ENCODE assay signal across 22 cellular contexts in genomic region chr12:76533331-76533730, GRCh38. TPM values are rescaled to one million over a fixed set of nuclear protein-coding genes. Genes with fewer than 3 reads are reported as not detected.
DNase-seq lines count a peak whose midpoint lies in the region; ATAC-seq, FAIRE-seq and TF ChIP-seq lines count a peak whose summit lies in the region.
"Had no signal": no experiment of that assay in that cellular context is flagged by ENCODE, and none has a peak within 500 bp of the region (broad histone marks: within the 10 kb centered on the region; RNA-seq: fewer than 3 reads in every experiment).

No MANE protein-coding gene starts in this region.

- H4K20me1 ChIP-seq in astrocyte (ENCODE audit: insufficient read depth, low read length), result peaks cover 35% of the 10 kb centered on the region

- FAIRE-seq in astrocyte (lab: Jason Lieb, UNC) (peak; percentile 50), frontal cortex (lab: Jason Lieb, UNC) (no peak)

- ATAC-seq in right cardiac atrium (no peak), HG03135 (IDR thresholded peaks at IDR 0.05; ENCODE audit: unreplicated experiment) (no peak), HG03378 (IDR thresholded peaks at IDR 0.05; ENCODE audit: unreplicated experiment) (no peak)
- ATAC-seq: activated CD4-positive, alpha-beta T cell treated with anti-CD3 and anti-CD28 coated beads for 36 hours; pancreas; sciatic nerve had no signal

- H2AFZ ChIP-seq in astrocyte (ENCODE audit: low read depth, low read length), result no peak overlapping the region

- H3K4me3 Mint-ChIP-seq in astrocyte (ENCODE audit: unreplicated experiment), result no peak overlapping the region
- H3K4me3 Mint-ChIP-seq: activated CD4-positive, alpha-beta T cell treated with anti-CD3 and anti-CD28 coated beads for 36 hours; activated naive CD4-positive, alpha-beta T cell treated with anti-CD3 and anti-CD28 coated beads, Interleukin-2, amount 50 U/mL, for 24 hours; activated T-helper 1 cell treated with anti-CD3 and anti-CD28 coated beads, Interleukin-12 subunit alpha, Interleukin-12 subunit beta, Interleukin-2, Interleukin-4 antibody, amounts not matched to agents 30 ng/mL and 10 ng/mL and 1 ng/mL, durations not matched to agents 14 hours and 24 hours and 36 hours; CD14-positive monocyte; mesothelial cell of epicardium; nephron had no signal

- H3K27ac Mint-ChIP-seq in astrocyte (ENCODE audit: unreplicated experiment), result no peak overlapping the region
- H3K27ac Mint-ChIP-seq: activated CD4-positive, alpha-beta T cell treated with anti-CD3 and anti-CD28 coated beads for 36 hours; activated T-helper 1 cell treated with anti-CD3 and anti-CD28 coated beads, Interleukin-12 subunit alpha, Interleukin-12 subunit beta, Interleukin-2, Interleukin-4 antibody, amounts not matched to agents 30 ng/mL and 10 ng/mL and 1 ng/mL, durations not matched to agents 14 hours and 24 hours and 36 hours; mesothelial cell of epicardium had no signal

- DNase-seq in cardiac muscle cell (ENCODE audit: low read depth in 1 of 2, low spot score in 1 of 2) (peak in 1 of 2 donors; percentile 40), right atrium auricular region (ENCODE audit: low spot score) (no peak), astrocyte (ENCODE audit: low read depth) (no peak), right cardiac atrium (no peak), iPS-NIHi11 (ENCODE audit: low spot score) (no peak), frontal cortex (ENCODE audit: low spot score in 2 of 2) (no peak)
- DNase-seq: activated CD4-positive, alpha-beta T cell treated with anti-CD3 and anti-CD28 coated beads for 36 hours; aorta; effector CD4-positive, alpha-beta T cell; NCI-H1436 treated with DMSO at 0.1 percent for 48 hours; NCI-H524 treated with DMSO at 0.1 percent for 48 hours; pancreas; SHP77 treated with DMSO at 0.1 percent for 48 hours; uterus had no signal

- H3K9ac ChIP-seq in astrocyte (ENCODE audit: low read length), result no peak overlapping the region

- H3K36me3 Mint-ChIP-seq in astrocyte (ENCODE audit: low read depth, unreplicated experiment), result peaks cover 2% of the 10 kb centered on the region

- H3K4me2 ChIP-seq in astrocyte (ENCODE audit: low read length), result no peak overlapping the region

- WGBS in right cardiac atrium, result 58% methylated on average over 5 of the region's 5 CpGs

- H3K27ac ChIP-seq in cardiac muscle cell, result peak overlapping the region; percentile 6
- no peak overlapping the region for H3K27ac ChIP-seq in right atrium auricular region
- H3K27ac ChIP-seq in astrocyte (ENCODE audit: low read depth, low read length), result no peak overlapping the region
- no peak overlapping the region for H3K27ac ChIP-seq in right cardiac atrium (ENCODE audit: low read length)
- H3K27ac ChIP-seq: pancreas, uterus had no signal

- H3K4me3 ChIP-seq in cardiac muscle cell, result no peak overlapping the region
- H3K4me3 ChIP-seq in right atrium auricular region, result no peak overlapping the region
- no peak overlapping the region for H3K4me3 ChIP-seq in astrocyte (ENCODE audit: insufficient read depth, low read depth, low read length)
- H3K4me3 ChIP-seq in right cardiac atrium (ENCODE audit: low read length), result peak overlapping the region; percentile 10
- H3K4me3 ChIP-seq: pancreas, uterus had no signal

- H3K9me3 Mint-ChIP-seq in astrocyte (ENCODE audit: unreplicated experiment), result no peaks in the 10 kb centered on the region
- H3K9me3 Mint-ChIP-seq: activated naive CD4-positive, alpha-beta T cell treated with anti-CD3 and anti-CD28 coated beads, Interleukin-2, amount 50 U/mL, for 24 hours; activated T-helper 1 cell treated with anti-CD3 and anti-CD28 coated beads, Interleukin-12 subunit alpha, Interleukin-12 subunit beta, Interleukin-2, Interleukin-4 antibody, amounts not matched to agents 30 ng/mL and 10 ng/mL and 1 ng/mL, durations not matched to agents 14 hours and 24 hours and 36 hours had no signal

- peaks cover 9% of the 10 kb centered on the region for H3K4me1 Mint-ChIP-seq in astrocyte (ENCODE audit: low read depth, unreplicated experiment)

- no peaks in the 10 kb centered on the region for H3K27me3 ChIP-seq in cardiac muscle cell
- no peaks in the 10 kb centered on the region for H3K27me3 ChIP-seq in right atrium auricular region
- no peaks in the 10 kb centered on the region for H3K27me3 ChIP-seq in astrocyte (ENCODE audit: insufficient read depth, low read length)
- H3K27me3 ChIP-seq in right cardiac atrium (ENCODE audit: control insufficient read depth, insufficient read depth), result no peaks in the 10 kb centered on the region
- H3K27me3 ChIP-seq: pancreas, uterus had no signal

- no peaks in the 10 kb centered on the region for H3K36me3 ChIP-seq in cardiac muscle cell
- H3K36me3 ChIP-seq in right atrium auricular region, result no peaks in the 10 kb centered on the region
- no peaks in the 10 kb centered on the region for H3K36me3 ChIP-seq in astrocyte (ENCODE audit: insufficient read depth, low read length)
- H3K36me3 ChIP-seq: pancreas, uterus had no signal

- no peaks in the 10 kb centered on the region for H3K27me3 Mint-ChIP-seq in astrocyte (ENCODE audit: low read depth, unreplicated experiment)
- H3K27me3 Mint-ChIP-seq: activated CD4-positive, alpha-beta T cell treated with anti-CD3 and anti-CD28 coated beads for 36 hours; activated naive CD4-positive, alpha-beta T cell treated with anti-CD3 and anti-CD28 coated beads, Interleukin-2, amount 50 U/mL, for 24 hours had no signal

- peaks cover 84% of the 10 kb centered on the region for H3K79me2 ChIP-seq in astrocyte (ENCODE audit: insufficient read depth, low read length)

- TF ChIP-seq CTCF in cardiac muscle cell (IDR thresholded peaks at IDR 0.05; ENCODE audit: low read depth, low read length) (no peak), right atrium auricular region (IDR thresholded peaks at IDR 0.05) (no peak), astrocyte (IDR thresholded peaks at IDR 0.05; ENCODE audit: insufficient read depth, low read depth, low read length) (no peak)

- intact Hi-C loops in right cardiac atrium (cut with DNase I), result no loop called here

- no peaks in the 10 kb centered on the region for H3K9me3 ChIP-seq in cardiac muscle cell (ENCODE audit: low read depth)
- no peaks in the 10 kb centered on the region for H3K9me3 ChIP-seq in right atrium auricular region
- H3K9me3 ChIP-seq in astrocyte (ENCODE audit: insufficient read depth, low read depth, low read length), result no peaks in the 10 kb centered on the region
- no peaks in the 10 kb centered on the region for H3K9me3 ChIP-seq in right cardiac atrium (ENCODE audit: control insufficient read depth, low read length)
- H3K9me3 ChIP-seq: pancreas, uterus had no signal

- H3K4me1 ChIP-seq in cardiac muscle cell (ENCODE audit: low read depth) (peaks cover 39% of the 10 kb centered on the region), right atrium auricular region (no peaks in the 10 kb centered on the region), astrocyte (ENCODE audit: insufficient read depth, low read length) (no peaks in the 10 kb centered on the region), right cardiac atrium (ENCODE audit: control insufficient read depth, insufficient read depth, low read length) (peaks cover 3% of the 10 kb centered on the region)
- H3K4me1 ChIP-seq: uterus had no signal

RNA-seq across cellular contexts. Expression of gene OSBPL8, which starts 26.2 kb away (rescaled TPM):
- total RNA-seq in cardiac muscle cell (38.5 and 143 TPM in 2 replicates), right atrium auricular region (10 to 100 TPM; 19.7 to 23.7 TPM), astrocyte (111 and 119 TPM in 2 replicates), right cardiac atrium (10 to 100 TPM; 26.7 to 33.1 (median 31.7) TPM), frontal cortex (150 TPM)
- polyA plus RNA-seq in cardiac muscle cell (25.6 and 41.0 TPM in 2 replicates), right cardiac atrium (5.5 TPM)
